ENCODE assay signal across 7 cellular contexts in the genomic region with DNA sequence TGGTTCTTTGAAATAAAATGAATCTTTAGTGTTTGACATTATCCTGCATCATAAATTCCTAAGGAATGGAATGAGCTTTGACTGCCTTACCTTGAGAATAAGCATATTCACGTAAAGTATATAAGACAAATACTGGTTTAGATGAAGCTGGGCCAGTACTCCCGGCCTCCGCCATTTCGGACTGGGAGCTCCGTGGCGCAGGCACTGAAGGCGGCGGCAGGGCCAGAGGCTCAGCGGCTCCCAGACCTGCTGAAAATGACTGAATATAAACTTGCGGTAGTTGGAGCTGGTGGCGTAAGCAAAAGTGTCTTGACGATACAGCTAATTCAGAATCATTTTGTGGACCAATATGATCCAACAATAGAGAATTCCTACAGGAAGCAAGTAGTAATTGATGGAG.
"Had no signal": no experiment of that assay in that cellular context is flagged by ENCODE, and none has a peak within 500 bp of the region (broad histone marks: within the 10 kb centered on the region; RNA-seq: fewer than 3 reads in every experiment).

No MANE protein-coding gene starts in this region.

- H3K4me1 Mint-ChIP-seq: IgD-negative memory B cell had no signal

- H3K4me3 Mint-ChIP-seq: IgD-negative memory B cell had no signal

- DNase-seq: IMR-90, KBM-7, KG1 had no signal

- H3K27ac Mint-ChIP-seq: IgD-negative memory B cell had no signal

- H3K36me3 Mint-ChIP-seq: IgD-negative memory B cell had no signal

- H3K27me3 Mint-ChIP-seq: IgD-negative memory B cell had no signal

- H3K4me3 ChIP-seq: K562 had no signal

- H3K27ac ChIP-seq: HL-60 had no signal

- ATAC-seq: HepG2, K562 had no signal
